1 cellular context compared by ENCODE assay signal in genomic region chr10:87242192-87242591, GRCh38. TPM values are rescaled to one million over a fixed set of nuclear protein-coding genes. Genes with fewer than 3 reads are reported as not detected.
"Had no signal": no experiment of that assay in that cellular context is flagged by ENCODE, and none has a peak within 500 bp of the region (broad histone marks: within the 10 kb centered on the region; RNA-seq: fewer than 3 reads in every experiment).

No MANE protein-coding gene starts in this region.

RNA-seq across cellular contexts. Expression of gene NUTM2A, which starts 16.9 kb away (rescaled TPM):
- total RNA-seq: G401 had no signal
